In the genomic region with DNA sequence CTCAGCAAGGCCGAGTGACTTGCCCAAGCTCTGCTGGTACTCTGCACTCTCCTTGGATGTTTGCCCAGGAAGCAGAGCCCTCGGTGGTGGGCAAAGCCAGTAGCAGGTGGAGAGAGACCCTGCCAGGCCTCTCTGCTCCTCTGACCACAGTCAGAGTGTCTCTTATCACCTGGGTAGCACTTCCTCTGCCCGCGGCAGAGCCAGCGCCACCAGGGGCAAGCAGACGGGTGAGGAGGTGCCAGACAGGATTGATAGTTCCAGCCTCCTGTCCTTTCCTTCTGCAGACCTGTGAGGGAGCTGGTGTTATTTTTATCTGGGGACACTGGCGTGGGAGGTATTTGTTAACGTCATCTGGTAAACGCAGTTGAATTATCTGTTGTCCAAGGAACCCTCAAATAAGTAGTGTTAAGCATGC, we compare ENCODE assay signal across 1 cellular context.
TF ChIP-seq lines count a peak whose summit lies in the region.

No MANE protein-coding gene starts in this region.

TF ChIP-seq in HepG2, 621 proteins besides CTCF, POLR2A, EP300 and RAD21 (continued from another document):
- TF ChIP-seq, protein P1, sequence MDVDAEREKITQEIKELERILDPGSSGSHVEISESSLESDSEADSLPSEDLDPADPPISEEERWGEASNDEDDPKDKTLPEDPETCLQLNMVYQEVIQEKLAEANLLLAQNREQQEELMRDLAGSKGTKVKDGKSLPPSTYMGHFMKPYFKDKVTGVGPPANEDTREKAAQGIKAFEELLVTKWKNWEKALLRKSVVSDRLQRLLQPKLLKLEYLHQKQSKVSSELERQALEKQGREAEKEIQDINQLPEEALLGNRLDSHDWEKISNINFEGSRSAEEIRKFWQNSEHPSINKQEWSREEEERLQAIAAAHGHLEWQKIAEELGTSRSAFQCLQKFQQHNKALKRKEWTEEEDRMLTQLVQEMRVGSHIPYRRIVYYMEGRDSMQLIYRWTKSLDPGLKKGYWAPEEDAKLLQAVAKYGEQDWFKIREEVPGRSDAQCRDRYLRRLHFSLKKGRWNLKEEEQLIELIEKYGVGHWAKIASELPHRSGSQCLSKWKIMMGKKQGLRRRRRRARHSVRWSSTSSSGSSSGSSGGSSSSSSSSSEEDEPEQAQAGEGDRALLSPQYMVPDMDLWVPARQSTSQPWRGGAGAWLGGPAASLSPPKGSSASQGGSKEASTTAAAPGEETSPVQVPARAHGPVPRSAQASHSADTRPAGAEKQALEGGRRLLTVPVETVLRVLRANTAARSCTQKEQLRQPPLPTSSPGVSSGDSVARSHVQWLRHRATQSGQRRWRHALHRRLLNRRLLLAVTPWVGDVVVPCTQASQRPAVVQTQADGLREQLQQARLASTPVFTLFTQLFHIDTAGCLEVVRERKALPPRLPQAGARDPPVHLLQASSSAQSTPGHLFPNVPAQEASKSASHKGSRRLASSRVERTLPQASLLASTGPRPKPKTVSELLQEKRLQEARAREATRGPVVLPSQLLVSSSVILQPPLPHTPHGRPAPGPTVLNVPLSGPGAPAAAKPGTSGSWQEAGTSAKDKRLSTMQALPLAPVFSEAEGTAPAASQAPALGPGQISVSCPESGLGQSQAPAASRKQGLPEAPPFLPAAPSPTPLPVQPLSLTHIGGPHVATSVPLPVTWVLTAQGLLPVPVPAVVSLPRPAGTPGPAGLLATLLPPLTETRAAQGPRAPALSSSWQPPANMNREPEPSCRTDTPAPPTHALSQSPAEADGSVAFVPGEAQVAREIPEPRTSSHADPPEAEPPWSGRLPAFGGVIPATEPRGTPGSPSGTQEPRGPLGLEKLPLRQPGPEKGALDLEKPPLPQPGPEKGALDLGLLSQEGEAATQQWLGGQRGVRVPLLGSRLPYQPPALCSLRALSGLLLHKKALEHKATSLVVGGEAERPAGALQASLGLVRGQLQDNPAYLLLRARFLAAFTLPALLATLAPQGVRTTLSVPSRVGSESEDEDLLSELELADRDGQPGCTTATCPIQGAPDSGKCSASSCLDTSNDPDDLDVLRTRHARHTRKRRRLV (CRISPR knock-in tag; IDR thresholded peaks at IDR 0.05) = no peak
- TF ChIP-seq ZNF562 (CRISPR knock-in tag; IDR thresholded peaks at IDR 0.05; ENCODE audit: borderline replicate concordance) = no peak
- TF ChIP-seq ZNF850 (CRISPR knock-in tag; conservative IDR thresholded peaks at IDR 0.05) = no peak
- TF ChIP-seq HMGA1 (CRISPR knock-in tag; conservative IDR thresholded peaks at IDR 0.05) = no peak
- TF ChIP-seq ZNF839 (CRISPR knock-in tag; IDR thresholded peaks at IDR 0.05; ENCODE audit: borderline replicate concordance) = no peak
- no peak for TF ChIP-seq ZBTB20 (CRISPR knock-in tag; IDR thresholded peaks at IDR 0.05; ENCODE audit: borderline replicate concordance, low read depth)
- TF ChIP-seq TEAD2 (CRISPR knock-in tag; IDR thresholded peaks at IDR 0.05) = no peak
